ENCODE assay signal across 18 cellular contexts in the genomic region with DNA sequence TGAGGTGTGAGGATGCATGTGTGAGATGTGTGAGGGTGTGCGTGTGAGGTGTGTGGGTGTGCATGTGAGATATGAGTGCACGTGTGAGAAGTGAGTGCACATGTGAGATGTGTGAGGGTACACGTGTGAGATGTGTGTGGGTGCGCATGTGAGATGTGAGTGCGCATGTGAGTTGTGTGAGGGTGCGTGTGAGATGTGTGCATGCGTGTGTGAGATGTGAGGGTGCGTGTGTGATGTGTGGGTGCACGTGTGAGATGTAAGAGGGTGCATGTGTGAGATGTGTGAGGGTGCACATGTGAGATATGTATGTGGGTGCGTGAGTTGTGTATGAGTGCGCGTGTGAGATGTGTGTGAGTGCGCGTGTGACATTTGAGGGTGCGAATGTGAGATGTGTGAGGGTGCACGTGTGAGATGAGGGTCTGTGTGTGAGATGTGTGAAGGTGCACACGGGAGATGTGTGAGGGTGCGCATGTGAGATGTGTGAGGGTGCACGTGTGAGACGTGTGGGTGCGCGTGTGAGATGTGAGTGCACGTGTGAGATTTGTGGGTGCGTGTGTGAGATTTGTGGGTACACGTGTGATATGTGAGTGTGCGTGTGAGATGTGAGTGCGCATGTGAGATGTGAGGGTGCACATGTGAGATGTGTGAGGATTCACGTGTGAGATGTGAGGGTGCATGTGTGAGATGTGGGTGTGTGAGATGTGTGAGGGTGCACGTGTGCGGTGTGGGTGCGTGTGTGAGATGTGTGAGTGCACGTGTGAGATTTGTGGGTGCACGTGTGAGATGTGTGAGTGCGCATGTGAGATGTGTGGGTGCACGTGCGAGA. TPM values are rescaled to one million over a fixed set of nuclear protein-coding genes. Genes with fewer than 3 reads are reported as not detected.
DNase-seq lines count a peak whose midpoint lies in the region; TF ChIP-seq lines count a peak whose summit lies in the region.
"Had no signal": no experiment of that assay in that cellular context is flagged by ENCODE, and none has a peak within 500 bp of the region (broad histone marks: within the 10 kb centered on the region; RNA-seq: fewer than 3 reads in every experiment).

No MANE protein-coding gene starts in this region.

- no peaks in the 10 kb centered on the region for H4K20me1 ChIP-seq in H9 (ENCODE audit: control insufficient read depth, insufficient read depth, insufficient read length)

- H3K27ac ChIP-seq in H9 (ENCODE audit: insufficient read length, low read depth, low read length) (no peak overlapping the region), HEK293 (ENCODE audit: extremely low read depth, low read depth, low read length) (no peak overlapping the region), colonic mucosa (no peak overlapping the region)
- H3K27ac ChIP-seq: GM23248 had no signal

- no peak overlapping the region for H4K91ac ChIP-seq in H9 (ENCODE audit: insufficient read length, low read depth, low read length)

- H3T11ph ChIP-seq in H9 (ENCODE audit: low read length), result no peak overlapping the region

- H2BK12ac ChIP-seq in H9 (ENCODE audit: insufficient read length, low read depth, low read length), result no peak overlapping the region

- no peak overlapping the region for H2AK5ac ChIP-seq in H9 (ENCODE audit: insufficient read length, low read length)

- no peak overlapping the region for H2AFZ ChIP-seq in H9 (ENCODE audit: low read length)
- H2AFZ ChIP-seq: GM23248 had no signal

- no peaks in the 10 kb centered on the region for H3K36me3 Mint-ChIP-seq in H9 (ENCODE audit: insufficient read depth in 1 of 3, low read depth in 3 of 3)
- peaks cover 3% of the 10 kb centered on the region for H3K36me3 Mint-ChIP-seq in osteocyte (ENCODE audit: unreplicated experiment)
- H3K36me3 Mint-ChIP-seq: CD4-positive, alpha-beta memory T cell had no signal

- H3K36me3 ChIP-seq in HEK293 (ENCODE audit: control insufficient read depth in 2 of 2, insufficient read depth in 1 of 2, low read length in 2 of 2), result no peaks in the 10 kb centered on the region
- no peaks in the 10 kb centered on the region for H3K36me3 ChIP-seq in colonic mucosa
- H3K36me3 ChIP-seq: BE2C had no signal

- H3K9ac ChIP-seq in H9 (ENCODE audit: extremely low read depth, insufficient read length, low read length) (no peak overlapping the region), colonic mucosa (ENCODE audit: low read depth in 2 of 2, low read length in 2 of 2) (no peak overlapping the region)
- H3K9ac ChIP-seq: GM23248 had no signal

- H3K4me1 ChIP-seq in H9 (ENCODE audit: insufficient read depth, low read length) (no peaks in the 10 kb centered on the region), HEK293 (ENCODE audit: control insufficient read depth, insufficient read depth, low read length) (peaks cover 4% of the 10 kb centered on the region), colonic mucosa (peaks cover 5% of the 10 kb centered on the region)
- H3K4me1 ChIP-seq: BE2C had no signal

- H3K4me1 Mint-ChIP-seq in H9 (peaks cover 7 to 12% of the 10 kb centered on the region in 2 experiments), osteocyte (ENCODE audit: unreplicated experiment) (peaks cover 47% of the 10 kb centered on the region)

- no peak overlapping the region for H3K56ac ChIP-seq in H9 (ENCODE audit: insufficient read length, low read depth, low read length)

- H2BK20ac ChIP-seq in H9 (ENCODE audit: low read depth, low read length, poor library complexity, severe bottlenecking), result no peak overlapping the region

- H2BK5ac ChIP-seq in H9 (ENCODE audit: insufficient read length, low read length), result no peak overlapping the region

- no peaks in the 10 kb centered on the region for H3K23me2 ChIP-seq in H9 (ENCODE audit: insufficient read length, low read depth, low read length, poor library complexity, severe bottlenecking)

- H3K27ac Mint-ChIP-seq in H9, result no peak overlapping the region
- no peak overlapping the region for H3K27ac Mint-ChIP-seq in osteocyte (ENCODE audit: unreplicated experiment)
- H3K27ac Mint-ChIP-seq: CD4-positive, alpha-beta memory T cell; HFFc6 had no signal

- peak; percentile 20 for DNase-seq in H9
- peak; percentile 29 for DNase-seq in ecto neural progenitor cell (ENCODE audit: low spot score)
- peak; percentile 57 for DNase-seq in osteocyte (ENCODE audit: extremely low spot score, unreplicated experiment)
- no peak for DNase-seq in DMS79 treated with DMSO at 0.1 percent for 48 hours (lab: John Stamatoyannopoulos, UW)
- DNase-seq in glomerular visceral epithelial cell (ENCODE audit: extremely low spot score), result no peak
- DNase-seq in colonic mucosa, result no peak
- DNase-seq: BE2C; CD4-positive, alpha-beta memory T cell; GF-D8; GM23248; HFFc6; Karpas-422; MM.1S; NCI-H1930; NCI-H2171 treated with DMSO at 0.1 percent for 48 hours; NCI-H524; SHP77 treated with DMSO at 0.1 percent for 48 hours had no signal

- H4K5ac ChIP-seq in H9 (ENCODE audit: insufficient read length, low read depth, low read length), result peak overlapping the region; percentile 15

- H3K4me3 Mint-ChIP-seq in H9 (no peak overlapping the region), osteocyte (ENCODE audit: unreplicated experiment) (no peak overlapping the region)
- H3K4me3 Mint-ChIP-seq: CD4-positive, alpha-beta memory T cell; HFFc6 had no signal

- CTCF ChIA-PET in HEK293 (lab: Yijun Ruan, JAX), result no interaction called here

- H3K4me2 ChIP-seq in H9 (ENCODE audit: insufficient read depth, insufficient read length, low read length), result no peak overlapping the region

- no peak overlapping the region for H2BK15ac ChIP-seq in H9 (ENCODE audit: low read depth, low read length)

- 99% methylated on average over 21 of the region's 36 CpGs for WGBS in H9 (ENCODE audit: extremely low coverage, insufficient read length, low lambda C conversion rate)

- H3K79me1 ChIP-seq in H9 (ENCODE audit: insufficient read depth, low read depth, low read length, poor library complexity, severe bottlenecking), result no peaks in the 10 kb centered on the region

- no peak overlapping the region for H2BK120ac ChIP-seq in H9 (ENCODE audit: low read depth, low read length, poor library complexity, severe bottlenecking)

- H3K4me3 ChIP-seq in HEK293 (ENCODE audit: low read depth, low read length) (no peak overlapping the region), colonic mucosa (no peak overlapping the region)
- H3K4me3 ChIP-seq: GM23248 had no signal

- POLR2A ChIA-PET in HEK293 (lab: Yijun Ruan, JAX), result no interaction called here

- intact Hi-C loops in colonic mucosa (cut with DNase I), result no loop called here

- no peak overlapping the region for H3K18ac ChIP-seq in H9 (ENCODE audit: insufficient read length, low read depth, low read length)

- peak overlapping the region; percentile 28 for H4K8ac ChIP-seq in H9 (replicated peaks; ENCODE audit: insufficient read length, low read depth, low read length)

- no peaks in the 10 kb centered on the region for H3K9me3 ChIP-seq in H9 (ENCODE audit: control insufficient read depth, low read depth, low read length)
- no peaks in the 10 kb centered on the region for H3K9me3 ChIP-seq in HEK293 (ENCODE audit: control insufficient read depth, insufficient read depth, low read depth, low read length)
- no peaks in the 10 kb centered on the region for H3K9me3 ChIP-seq in colonic mucosa
- H3K9me3 ChIP-seq: BE2C had no signal

- no peak for TF ChIP-seq CTCF in H9 (conservative IDR thresholded peaks at IDR 0.05)
- TF ChIP-seq CTCF in HEK293 (tag by site-specific recombination; IDR thresholded peaks at IDR 0.05), result no peak
- no peak for TF ChIP-seq CTCF in osteocyte (IDR thresholded peaks at IDR 0.05)
- TF ChIP-seq CTCF in colonic mucosa (IDR thresholded peaks at IDR 0.05), result no peak

- H3K9me3 Mint-ChIP-seq in H9 (no peaks in the 10 kb centered on the region), osteocyte (ENCODE audit: unreplicated experiment) (no peaks in the 10 kb centered on the region)
- H3K9me3 Mint-ChIP-seq: CD4-positive, alpha-beta memory T cell; HFFc6 had no signal

- H3K14ac ChIP-seq in H9 (ENCODE audit: insufficient read depth, low read length), result no peak overlapping the region

- H3K4ac ChIP-seq in H9 (ENCODE audit: low read depth, low read length), result no peak overlapping the region

- H3K27me3 ChIP-seq in H9 (ENCODE audit: insufficient read depth, low read length), result no peaks in the 10 kb centered on the region
- H3K27me3 ChIP-seq in colonic mucosa, result no peaks in the 10 kb centered on the region
- H3K27me3 ChIP-seq: BE2C had no signal

- no peak overlapping the region for H3K23ac ChIP-seq in H9 (ENCODE audit: insufficient read length, low read depth, low read length)

- H3K79me2 ChIP-seq in H9 (ENCODE audit: insufficient read depth, low read length), result no peaks in the 10 kb centered on the region

- peaks cover 5% of the 10 kb centered on the region; the same call in 1 of the 2 replicates for H3K27me3 Mint-ChIP-seq in H9 (ENCODE audit: low read depth)
- no peaks in the 10 kb centered on the region for H3K27me3 Mint-ChIP-seq in osteocyte (ENCODE audit: unreplicated experiment)
- H3K27me3 Mint-ChIP-seq: CD4-positive, alpha-beta memory T cell had no signal

TF ChIP-seq in HEK293, 187 proteins besides CTCF, POLR2A, EP300 and RAD21 (continues in another document):
- TF ChIP-seq ZNF2 (tag by site-specific recombination; IDR thresholded peaks at IDR 0.05), result no peak
- TF ChIP-seq ZNF18 (tag by site-specific recombination; IDR thresholded peaks at IDR 0.05), result 0 out of 2 replicates have a peak, but pooled peaks have one; percentile 36
- TF ChIP-seq ZBTB20 (tag by site-specific recombination; IDR thresholded peaks at IDR 0.05), result 0 out of 2 replicates have a peak, but pooled peaks have one; percentile 0

RNA-seq across cellular contexts. Expression of gene PPIF, which starts 30.5 kb away (rescaled TPM):
- 79.7 and 80.4 TPM in 2 replicates for total RNA-seq in H9 (2021)
- 17.0 and 20.7 TPM in 2 replicates for total RNA-seq in osteocyte
- total RNA-seq in colonic mucosa, result 100 to 1,000 TPM in 1 of 2 donors, 10 to 100 TPM in 1; 99.3 to 154 TPM

Comparison
In these comparisons a context has a peak if more than half of its experiments do, and no peak if none do; other contexts are left out.
1. DNase-seq: peak in H9 (single experiment), ecto neural progenitor cell (single experiment) and osteocyte (single experiment); none in DMS79 treated with DMSO at 0.1 percent for 48 hours (single experiment), glomerular visceral epithelial cell (single experiment) and colonic mucosa (single experiment).